Comparison of ENCODE assay signal across 10 cellular contexts in genomic region chr17:77325826-77326581, GRCh38.
DNase-seq lines count a peak whose midpoint lies in the region; ATAC-seq, FAIRE-seq and TF ChIP-seq lines count a peak whose summit lies in the region.
"Had no signal": no experiment of that assay in that cellular context is flagged by ENCODE, and none has a peak within 500 bp of the region (broad histone marks: within the 10 kb centered on the region; RNA-seq: fewer than 3 reads in every experiment).

No MANE protein-coding gene starts in this region.

- peak; percentile 53 for FAIRE-seq in urothelium cell line (lab: Jason Lieb, UNC)

- ATAC-seq in lung (ENCODE audit: insufficient read depth, low FRiP score) = no peak

- peaks cover 0 to 35% of the 10 kb centered on the region in 2 donors for H3K4me1 ChIP-seq in lung (ENCODE audit: control insufficient read depth in 2 of 2, insufficient read depth in 2 of 2, low read length in 2 of 2)

- 70 to 81% methylated on average over 21 of the region's 21 CpGs for WGBS in lung, 2 donors

- H3K27ac Mint-ChIP-seq in activated naive CD8-positive, alpha-beta T cell = peak overlapping the region; percentile 67
- no peak overlapping the region for H3K27ac Mint-ChIP-seq in progenitor cell of endocrine pancreas

- H3K27me3 Mint-ChIP-seq in activated naive CD8-positive, alpha-beta T cell = no peaks in the 10 kb centered on the region
- no peaks in the 10 kb centered on the region for H3K27me3 Mint-ChIP-seq in progenitor cell of endocrine pancreas

- H3K36me3 ChIP-seq in lung (ENCODE audit: control insufficient read depth in 2 of 2, insufficient read depth in 2 of 2, low read length in 2 of 2) = no peaks in the 10 kb centered on the region

- TF ChIP-seq CTCF in lung (IDR thresholded peaks at IDR 0.05; ENCODE audit: control extremely low read depth, extremely low read depth) = no peak
- no peak for TF ChIP-seq CTCF in progenitor cell of endocrine pancreas (IDR thresholded peaks at IDR 0.05; ENCODE audit: unreplicated experiment)

- H3K9me3 Mint-ChIP-seq in activated naive CD8-positive, alpha-beta T cell (ENCODE audit: low read depth) = no peaks in the 10 kb centered on the region
- H3K9me3 Mint-ChIP-seq in progenitor cell of endocrine pancreas (ENCODE audit: low read depth) = no peaks in the 10 kb centered on the region

- H3K27me3 ChIP-seq in lung (ENCODE audit: control insufficient read depth, insufficient read depth) = no peaks in the 10 kb centered on the region

- no peaks in the 10 kb centered on the region for H3K9me3 ChIP-seq in lung (ENCODE audit: control insufficient read depth in 2 of 2, insufficient read depth in 1 of 2, low read length in 1 of 2)

- peak; percentile 40 for DNase-seq in stimulated activated CD4-positive, alpha-beta T cell treated with anti-CD3 and anti-CD28 coated beads, Interleukin-15, amount 100 ng/mL, for 24 hours
- DNase-seq in stimulated activated CD4-positive, alpha-beta T cell treated with anti-CD3 and anti-CD28 coated beads, Interleukin-12 subunit alpha, Interleukin-12 subunit beta, amount 100 ng/mL, for 4 hours = no peak
- peak; percentile 29 for DNase-seq in lung (ENCODE audit: low spot score)
- no peak for DNase-seq in urothelium cell line (ENCODE audit: low spot score)
- DNase-seq in progenitor cell of endocrine pancreas (ENCODE audit: low spot score, unreplicated experiment) = no peak
- no peak for DNase-seq in NCI-H1048 (lab: John Stamatoyannopoulos, UW)
- DNase-seq in NOMO-1 treated with dmso at 0.1 percent for 144 hours (lab: John Stamatoyannopoulos, UW; ENCODE audit: unreplicated experiment) = no peak
- DNase-seq: amygdala, occipital lobe had no signal

- H3K4me3 Mint-ChIP-seq in activated naive CD8-positive, alpha-beta T cell = peak overlapping the region; percentile 32
- no peak overlapping the region for H3K4me3 Mint-ChIP-seq in progenitor cell of endocrine pancreas (ENCODE audit: low read depth)

- peak overlapping the region; percentile 37 to 73 for H3K27ac ChIP-seq in lung (ENCODE audit: low read depth in 1 of 2, low read length in 1 of 2)

- H3K4me1 Mint-ChIP-seq in activated naive CD8-positive, alpha-beta T cell (ENCODE audit: low read depth) = peaks cover 48% of the 10 kb centered on the region
- H3K4me1 Mint-ChIP-seq in progenitor cell of endocrine pancreas (ENCODE audit: low read depth) = peaks cover 13% of the 10 kb centered on the region

- no peak overlapping the region for H3K4me3 ChIP-seq in lung

- no peaks in the 10 kb centered on the region for H3K36me3 Mint-ChIP-seq in activated naive CD8-positive, alpha-beta T cell
- H3K36me3 Mint-ChIP-seq in progenitor cell of endocrine pancreas (ENCODE audit: insufficient read depth) = no peaks in the 10 kb centered on the region

Comparison
In these comparisons a context has a peak if more than half of its experiments do, and no peak if none do; other contexts are left out.
1. DNase-seq: peak in stimulated activated CD4-positive, alpha-beta T cell treated with anti-CD3 and anti-CD28 coated beads, Interleukin-15, amount 100 ng/mL, for 24 hours (single experiment) and lung (single experiment); none in stimulated activated CD4-positive, alpha-beta T cell treated with anti-CD3 and anti-CD28 coated beads, Interleukin-12 subunit alpha, Interleukin-12 subunit beta, amount 100 ng/mL, for 4 hours (single experiment), urothelium cell line (single experiment), progenitor cell of endocrine pancreas (single experiment), NCI-H1048 (single experiment) and NOMO-1 treated with dmso at 0.1 percent for 144 hours (single experiment).